In genomic region chr3:186782542-186783069, GRCh38 we compare ENCODE assay signal across 8 cellular contexts. TPM values are rescaled to one million over a fixed set of nuclear protein-coding genes. Genes with fewer than 3 reads are reported as not detected.
DNase-seq lines count a peak whose midpoint lies in the region; ATAC-seq and TF ChIP-seq lines count a peak whose summit lies in the region.

No MANE protein-coding gene starts in this region.

- H3K9me3 ChIP-seq in Peyer's patch: no peaks in the 10 kb centered on the region

- peak overlapping the region; percentile 89 to 99 (median 96) for H3K27ac ChIP-seq in Peyer's patch

- ATAC-seq in GM18502 (IDR thresholded peaks at IDR 0.05; ENCODE audit: poor library complexity, unreplicated experiment) (peak; percentile 26), HG02763 (IDR thresholded peaks at IDR 0.05; ENCODE audit: unreplicated experiment) (peak; percentile 30)

- no peaks in the 10 kb centered on the region for H3K9me3 Mint-ChIP-seq in nephron progenitor cell

- H3K4me1 Mint-ChIP-seq in nephron progenitor cell: peaks cover 49% of the 10 kb centered on the region

- peaks cover 11% of the 10 kb centered on the region for H3K27me3 Mint-ChIP-seq in nephron progenitor cell (ENCODE audit: low read depth, poor library complexity)

- peaks cover 0 to 29% (median 20%) of the 10 kb centered on the region in 4 donors for H3K4me1 ChIP-seq in Peyer's patch

- H3K36me3 ChIP-seq in Peyer's patch: peaks cover 0 to 32% (median 0%) of the 10 kb centered on the region in 3 donors

- H3K27ac Mint-ChIP-seq in nephron progenitor cell: peak overlapping the region; percentile 93

- no peaks in the 10 kb centered on the region for H3K27me3 ChIP-seq in Peyer's patch

- H3K36me3 Mint-ChIP-seq in nephron progenitor cell (ENCODE audit: low read depth): peaks cover 42% of the 10 kb centered on the region

- no peak for DNase-seq in Peyer's patch
- peak; percentile 19 for DNase-seq in epithelial cell of proximal tubule (ENCODE audit: low read depth)
- DNase-seq in nephron progenitor cell: no peak
- DNase-seq in inferior parietal cortex (ENCODE audit: extremely low spot score): no peak
- no peak for DNase-seq in HuH-7.5 (ENCODE audit: low spot score)
- no peak for DNase-seq in mesenteric fat pad (ENCODE audit: low spot score)

- no peak for TF ChIP-seq POLR2A in Peyer's patch (IDR thresholded peaks at IDR 0.05)

- peak overlapping the region; percentile 60 to 86 (median 80) for H3K4me3 ChIP-seq in Peyer's patch
- H3K4me3 ChIP-seq in epithelial cell of proximal tubule (ENCODE audit: low read depth, low read length): peak overlapping the region; percentile 86

- TF ChIP-seq CTCF in Peyer's patch (IDR thresholded peaks at IDR 0.05): no peak
- TF ChIP-seq CTCF in epithelial cell of proximal tubule (conservative IDR thresholded peaks at IDR 0.05; ENCODE audit: low read depth, low read length): no peak
- TF ChIP-seq CTCF in nephron progenitor cell (IDR thresholded peaks at IDR 0.05): no peak

- H3K4me3 Mint-ChIP-seq in nephron progenitor cell: peak overlapping the region; percentile 98

RNA-seq across cellular contexts. Expression of gene EIF4A2, which starts 0.8 kb away (rescaled TPM):
- total RNA-seq in Peyer's patch (100 to 1,000 TPM; 218 to 408 (median 262) TPM), epithelial cell of proximal tubule (192 and 366 TPM in 2 replicates), mesenteric fat pad (237 TPM)

RNA-seq across cellular contexts. Expression of gene RFC4, which starts 23.7 kb away (rescaled TPM):
- total RNA-seq in Peyer's patch (10 to 100 TPM in 2 of 4 donors, 1 to 10 TPM in 2; 6.1 to 26.4 (median 10.6) TPM), epithelial cell of proximal tubule (76.1 and 97.8 TPM in 2 replicates), mesenteric fat pad (6.4 TPM)

RNA-seq across cellular contexts. Expression of gene ADIPOQ, which starts 59.9 kb away (rescaled TPM):
- 1 to 10 TPM in 1 of 4 donors, under 1 TPM in 3; 0.38 to 5.8 (median 0.61) TPM for total RNA-seq in Peyer's patch
- not detected in 2 replicates for total RNA-seq in epithelial cell of proximal tubule
- 1,676 TPM for total RNA-seq in mesenteric fat pad

Comparison
In these comparisons a context has a peak if more than half of its experiments do, and no peak if none do; other contexts are left out.
1. RNA of gene ADIPOQ, which starts 59.9 kb away (total RNA-seq): 1,676 TPM in mesenteric fat pad (single experiment); 0.38 to 5.8 TPM in Peyer's patch and not detected in epithelial cell of proximal tubule; every median in the first group is over 100 times any median in the second.